36 cellular contexts compared by ENCODE assay signal in genomic region chrX:133246921-133247320, GRCh38. TPM values are rescaled to one million over a fixed set of nuclear protein-coding genes. Genes with fewer than 3 reads are reported as not detected.
"Had no signal": no experiment of that assay in that cellular context is flagged by ENCODE, and none has a peak within 500 bp of the region (broad histone marks: within the 10 kb centered on the region; RNA-seq: fewer than 3 reads in every experiment).

No MANE protein-coding gene starts in this region.

- H3K27me3 Mint-ChIP-seq: progenitor cell of endocrine pancreas; stimulated activated naive CD8-positive, alpha-beta T cell treated with anti-CD3 and anti-CD28 coated beads, Interleukin-15, amount 100 ng/mL, for 72 hours; type B pancreatic cell had no signal

- H3K4me2 ChIP-seq: neural progenitor cell, smooth muscle cell had no signal

- H3K27ac Mint-ChIP-seq: natural killer cell; nephron; neural progenitor cell; progenitor cell of endocrine pancreas; stimulated activated memory B cell treated with anti-CD40 and anti-IgM and Interleukin-4, amounts not matched to agents 10 μg/mL and 1 μg/mL and 100 μg/mL, for 72 hours; stimulated activated naive CD8-positive, alpha-beta T cell treated with anti-CD3 and anti-CD28 coated beads, Interleukin-15, amount 100 ng/mL, for 72 hours; type B pancreatic cell had no signal

- H3K79me2 ChIP-seq: parathyroid adenoma had no signal

- H3K4me3 Mint-ChIP-seq: natural killer cell; nephron; neural progenitor cell; stimulated activated memory B cell treated with anti-CD40 and anti-IgM and Interleukin-4, amounts not matched to agents 10 μg/mL and 1 μg/mL and 100 μg/mL, for 72 hours; stimulated activated naive CD8-positive, alpha-beta T cell treated with anti-CD3 and anti-CD28 coated beads, Interleukin-15, amount 100 ng/mL, for 72 hours; type B pancreatic cell had no signal

- H3K27me3 ChIP-seq: neural progenitor cell, ovary, spleen, suprapubic skin, testis, tibial artery, transverse colon, upper lobe of right lung, uterus had no signal

- H3K4me1 Mint-ChIP-seq: natural killer cell; stimulated activated memory B cell treated with anti-CD40 and anti-IgM and Interleukin-4, amounts not matched to agents 10 μg/mL and 1 μg/mL and 100 μg/mL, for 72 hours; stimulated activated naive CD8-positive, alpha-beta T cell treated with anti-CD3 and anti-CD28 coated beads, Interleukin-15, amount 100 ng/mL, for 72 hours had no signal

- ATAC-seq: natural killer cell; psoas muscle; right cardiac atrium; sciatic nerve; stimulated activated memory B cell treated with anti-CD40 and anti-IgM and Interleukin-4, amounts not matched to agents 10 μg/mL and 1 μg/mL and 100 μg/mL, for 72 hours; stimulated activated naive CD8-positive, alpha-beta T cell treated with anti-CD3 and anti-CD28 coated beads, Interleukin-15, amount 100 ng/mL, for 72 hours; stimulated activated naive CD8-positive, alpha-beta T cell treated with anti-CD3 and anti-CD28 coated beads, Interleukin-15, Interleukin-2, amounts not matched to agents 100 U/mL and 50 U/mL, for 24 hours; upper lobe of right lung had no signal

- H3K9ac ChIP-seq: neural progenitor cell, parathyroid adenoma had no signal

- H3K36me3 Mint-ChIP-seq: stimulated activated memory B cell treated with anti-CD40 and anti-IgM and Interleukin-4, amounts not matched to agents 10 μg/mL and 1 μg/mL and 100 μg/mL, for 72 hours; type B pancreatic cell had no signal

- H3K27ac ChIP-seq: neural progenitor cell, ovary, parathyroid adenoma, psoas muscle, skin epidermis, spleen, suprapubic skin, testis, tibial artery, transverse colon, upper lobe of right lung, uterus had no signal

- H3K4me1 ChIP-seq: parathyroid adenoma, psoas muscle, spleen, suprapubic skin, testis, transverse colon, upper lobe of right lung, uterus had no signal

- DNase-seq: natural killer cell; occipital lobe; ovary; posterior cingulate gyrus; psoas muscle; right cardiac atrium; spleen; stimulated activated CD4-positive, alpha-beta T cell treated with anti-CD3 and anti-CD28 coated beads, Interleukin-12 subunit alpha, Interleukin-12 subunit beta, amount 100 ng/mL, for 4 hours; stimulated activated CD4-positive, alpha-beta T cell treated with anti-CD3 and anti-CD28 coated beads, Interleukin-1b, Interleukin-23, amount 100 ng/mL, for 48 hours; stimulated activated CD4-positive, alpha-beta T cell treated with anti-CD3 and anti-CD28 coated beads, Interleukin-4, amount 100 ng/mL, for 1 hour; stimulated activated CD4-positive, alpha-beta T cell treated with anti-CD3 and anti-CD28 coated beads, Interleukin-4, amount 100 ng/mL, for 4 hours; stimulated activated CD8-positive, alpha-beta memory T cell treated with anti-CD3 and anti-CD28 coated beads, Interleukin-4, amount 100 ng/mL, for 48 hours; stimulated activated naive CD4-positive, alpha-beta T cell; stimulated activated naive CD8-positive, alpha-beta T cell treated with anti-CD3 and anti-CD28 coated beads, Interleukin-15, amount 100 ng/mL, for 72 hours; stimulated activated naive CD8-positive, alpha-beta T cell treated with anti-CD3 and anti-CD28 coated beads, Interleukin-15, Interleukin-2, amounts not matched to agents 100 U/mL and 50 U/mL, for 24 hours; substantia nigra; testis; tibial artery; transverse colon; upper lobe of right lung; uterus had no signal

- H3K4me3 ChIP-seq: neural progenitor cell, ovary, psoas muscle, skin epidermis, smooth muscle cell, spleen, suprapubic skin, testis, tibial artery, transverse colon, upper lobe of right lung, uterus had no signal

- H3K9me3 ChIP-seq: ovary, suprapubic skin, testis, transverse colon, upper lobe of right lung, uterus had no signal

- H3K9me3 Mint-ChIP-seq: stimulated activated naive CD8-positive, alpha-beta T cell treated with anti-CD3 and anti-CD28 coated beads, Interleukin-15, amount 100 ng/mL, for 72 hours had no signal

- H3K36me3 ChIP-seq: neural progenitor cell, ovary, spleen, suprapubic skin, tibial artery, transverse colon, upper lobe of right lung, uterus had no signal

- H2AFZ ChIP-seq: neural progenitor cell, parathyroid adenoma had no signal

RNA-seq across cellular contexts. Expression of gene TFDP3, which starts 28.8 kb away (rescaled TPM):
- total RNA-seq: natural killer cell, occipital lobe, osteoblast, ovary, progenitor cell of endocrine pancreas, psoas muscle, renal cortical epithelial cell, right cardiac atrium, sciatic nerve, smooth muscle cell, spleen, suprapubic skin, transverse colon, upper lobe of right lung, urinary bladder, uterus had no signal
- polyA plus RNA-seq: neural cell, ovary, psoas muscle, right cardiac atrium, smooth muscle cell, spleen, thymus, urinary bladder had no signal
